ENCODE assay signal across 2 cellular contexts in the genomic region with DNA sequence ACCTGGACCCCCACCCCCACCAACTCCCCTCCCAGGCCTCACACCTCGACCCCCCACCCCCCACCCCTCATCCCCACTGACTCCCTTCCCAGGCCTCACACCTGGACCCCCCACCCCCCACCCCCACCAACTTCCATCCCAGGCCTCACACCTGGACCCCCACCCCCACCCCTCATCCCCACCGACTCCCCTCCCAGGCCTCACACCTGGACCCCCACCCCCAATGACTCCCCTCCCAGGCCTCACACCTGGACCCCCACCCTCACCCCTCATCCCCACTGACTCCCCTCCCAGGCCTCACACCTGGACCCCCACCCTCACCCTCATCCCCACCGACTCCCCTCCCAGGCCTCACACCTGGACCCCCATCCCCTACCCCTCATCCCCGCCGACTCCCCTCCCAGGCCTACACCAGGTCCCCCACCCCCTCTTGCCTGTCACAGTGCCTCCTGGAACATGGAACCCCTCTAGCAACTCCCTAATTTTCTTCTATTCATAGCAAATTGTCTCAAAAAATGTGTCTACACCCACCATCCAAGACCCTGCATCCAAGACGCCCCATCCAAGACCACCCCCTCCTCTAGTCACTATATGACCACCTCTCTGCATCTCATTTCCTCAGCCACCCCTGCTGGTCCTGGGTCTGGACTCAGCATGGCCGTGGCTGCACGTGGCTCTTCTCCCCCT.
TF ChIP-seq lines count a peak whose summit lies in the region.

No MANE protein-coding gene starts in this region.

TF ChIP-seq in HepG2, 621 proteins besides CTCF, POLR2A, EP300 and RAD21:
- TF ChIP-seq, protein P1, sequence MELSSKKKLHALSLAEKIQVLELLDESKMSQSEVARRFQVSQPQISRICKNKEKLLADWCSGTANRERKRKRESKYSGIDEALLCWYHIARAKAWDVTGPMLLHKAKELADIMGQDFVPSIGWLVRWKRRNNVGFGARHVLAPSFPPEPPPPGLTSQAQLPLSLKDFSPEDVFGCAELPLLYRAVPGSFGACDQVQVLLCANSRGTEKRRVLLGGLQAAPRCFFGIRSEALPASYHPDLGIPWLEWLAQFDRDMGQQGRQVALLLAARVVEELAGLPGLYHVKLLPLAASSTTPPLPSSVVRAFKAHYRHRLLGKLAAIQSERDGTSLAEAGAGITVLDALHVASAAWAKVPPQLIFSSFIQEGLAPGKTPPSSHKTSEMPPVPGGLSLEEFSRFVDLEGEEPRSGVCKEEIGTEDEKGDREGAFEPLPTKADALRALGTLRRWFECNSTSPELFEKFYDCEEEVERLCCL (CRISPR knock-in tag; IDR thresholded peaks at IDR 0.05; ENCODE audit: borderline replicate concordance), result no peak
- TF ChIP-seq, protein P2, sequence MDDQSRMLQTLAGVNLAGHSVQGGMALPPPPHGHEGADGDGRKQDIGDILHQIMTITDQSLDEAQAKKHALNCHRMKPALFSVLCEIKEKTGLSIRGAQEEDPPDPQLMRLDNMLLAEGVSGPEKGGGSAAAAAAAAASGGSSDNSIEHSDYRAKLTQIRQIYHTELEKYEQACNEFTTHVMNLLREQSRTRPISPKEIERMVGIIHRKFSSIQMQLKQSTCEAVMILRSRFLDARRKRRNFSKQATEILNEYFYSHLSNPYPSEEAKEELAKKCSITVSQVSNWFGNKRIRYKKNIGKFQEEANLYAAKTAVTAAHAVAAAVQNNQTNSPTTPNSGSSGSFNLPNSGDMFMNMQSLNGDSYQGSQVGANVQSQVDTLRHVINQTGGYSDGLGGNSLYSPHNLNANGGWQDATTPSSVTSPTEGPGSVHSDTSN (CRISPR knock-in tag; IDR thresholded peaks at IDR 0.05; ENCODE audit: borderline replicate concordance), result no peak
- TF ChIP-seq, protein P3, sequence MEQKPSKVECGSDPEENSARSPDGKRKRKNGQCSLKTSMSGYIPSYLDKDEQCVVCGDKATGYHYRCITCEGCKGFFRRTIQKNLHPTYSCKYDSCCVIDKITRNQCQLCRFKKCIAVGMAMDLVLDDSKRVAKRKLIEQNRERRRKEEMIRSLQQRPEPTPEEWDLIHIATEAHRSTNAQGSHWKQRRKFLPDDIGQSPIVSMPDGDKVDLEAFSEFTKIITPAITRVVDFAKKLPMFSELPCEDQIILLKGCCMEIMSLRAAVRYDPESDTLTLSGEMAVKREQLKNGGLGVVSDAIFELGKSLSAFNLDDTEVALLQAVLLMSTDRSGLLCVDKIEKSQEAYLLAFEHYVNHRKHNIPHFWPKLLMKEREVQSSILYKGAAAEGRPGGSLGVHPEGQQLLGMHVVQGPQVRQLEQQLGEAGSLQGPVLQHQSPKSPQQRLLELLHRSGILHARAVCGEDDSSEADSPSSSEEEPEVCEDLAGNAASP (CRISPR knock-in tag; IDR thresholded peaks at IDR 0.05; ENCODE audit: borderline replicate concordance), result no peak
- TF ChIP-seq, protein P4, sequence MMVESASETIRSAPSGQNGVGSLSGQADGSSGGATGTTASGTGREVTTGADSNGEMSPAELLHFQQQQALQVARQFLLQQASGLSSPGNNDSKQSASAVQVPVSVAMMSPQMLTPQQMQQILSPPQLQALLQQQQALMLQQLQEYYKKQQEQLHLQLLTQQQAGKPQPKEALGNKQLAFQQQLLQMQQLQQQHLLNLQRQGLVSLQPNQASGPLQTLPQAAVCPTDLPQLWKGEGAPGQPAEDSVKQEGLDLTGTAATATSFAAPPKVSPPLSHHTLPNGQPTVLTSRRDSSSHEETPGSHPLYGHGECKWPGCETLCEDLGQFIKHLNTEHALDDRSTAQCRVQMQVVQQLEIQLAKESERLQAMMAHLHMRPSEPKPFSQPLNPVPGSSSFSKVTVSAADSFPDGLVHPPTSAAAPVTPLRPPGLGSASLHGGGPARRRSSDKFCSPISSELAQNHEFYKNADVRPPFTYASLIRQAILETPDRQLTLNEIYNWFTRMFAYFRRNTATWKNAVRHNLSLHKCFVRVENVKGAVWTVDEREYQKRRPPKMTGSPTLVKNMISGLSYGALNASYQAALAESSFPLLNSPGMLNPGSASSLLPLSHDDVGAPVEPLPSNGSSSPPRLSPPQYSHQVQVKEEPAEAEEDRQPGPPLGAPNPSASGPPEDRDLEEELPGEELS (CRISPR knock-in tag; IDR thresholded peaks at IDR 0.05), result no peak
- no peak for TF ChIP-seq MATR3 (CRISPR knock-in tag; IDR thresholded peaks at IDR 0.05)
- no peak for TF ChIP-seq GATAD1 (CRISPR knock-in tag; IDR thresholded peaks at IDR 0.05)
- TF ChIP-seq, protein P5, sequence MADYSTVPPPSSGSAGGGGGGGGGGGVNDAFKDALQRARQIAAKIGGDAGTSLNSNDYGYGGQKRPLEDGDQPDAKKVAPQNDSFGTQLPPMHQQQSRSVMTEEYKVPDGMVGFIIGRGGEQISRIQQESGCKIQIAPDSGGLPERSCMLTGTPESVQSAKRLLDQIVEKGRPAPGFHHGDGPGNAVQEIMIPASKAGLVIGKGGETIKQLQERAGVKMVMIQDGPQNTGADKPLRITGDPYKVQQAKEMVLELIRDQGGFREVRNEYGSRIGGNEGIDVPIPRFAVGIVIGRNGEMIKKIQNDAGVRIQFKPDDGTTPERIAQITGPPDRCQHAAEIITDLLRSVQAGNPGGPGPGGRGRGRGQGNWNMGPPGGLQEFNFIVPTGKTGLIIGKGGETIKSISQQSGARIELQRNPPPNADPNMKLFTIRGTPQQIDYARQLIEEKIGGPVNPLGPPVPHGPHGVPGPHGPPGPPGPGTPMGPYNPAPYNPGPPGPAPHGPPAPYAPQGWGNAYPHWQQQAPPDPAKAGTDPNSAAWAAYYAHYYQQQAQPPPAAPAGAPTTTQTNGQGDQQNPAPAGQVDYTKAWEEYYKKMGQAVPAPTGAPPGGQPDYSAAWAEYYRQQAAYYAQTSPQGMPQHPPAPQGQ (CRISPR knock-in tag; IDR thresholded peaks at IDR 0.05; ENCODE audit: borderline replicate concordance), result no peak
- TF ChIP-seq CBFB (CRISPR knock-in tag; IDR thresholded peaks at IDR 0.05), result no peak
- TF ChIP-seq ZNF607 (CRISPR knock-in tag; IDR thresholded peaks at IDR 0.05; ENCODE audit: borderline replicate concordance), result no peak

TF ChIP-seq in K562, 482 proteins besides CTCF, POLR2A, EP300 and RAD21:
- TF ChIP-seq ZNF324 (CRISPR knock-in tag; IDR thresholded peaks at IDR 0.05), result no peak
- no peak for TF ChIP-seq ZFP36 (IDR thresholded peaks at IDR 0.05; ENCODE audit: low read depth, low read length, partially characterized antibody)
- no peak for TF ChIP-seq RBBP5 (IDR thresholded peaks at IDR 0.05; ENCODE audit: borderline replicate concordance, insufficient read depth, low read length, poor library complexity, severe bottlenecking)
- no peak for TF ChIP-seq ZNF354B (CRISPR knock-in tag; IDR thresholded peaks at IDR 0.05)
- TF ChIP-seq BHLHE40 (IDR thresholded peaks at IDR 0.05; ENCODE audit: low read length), result no peak
- TF ChIP-seq PYGO2 (tag; IDR thresholded peaks at IDR 0.05), result no peak
